In the genomic region with DNA sequence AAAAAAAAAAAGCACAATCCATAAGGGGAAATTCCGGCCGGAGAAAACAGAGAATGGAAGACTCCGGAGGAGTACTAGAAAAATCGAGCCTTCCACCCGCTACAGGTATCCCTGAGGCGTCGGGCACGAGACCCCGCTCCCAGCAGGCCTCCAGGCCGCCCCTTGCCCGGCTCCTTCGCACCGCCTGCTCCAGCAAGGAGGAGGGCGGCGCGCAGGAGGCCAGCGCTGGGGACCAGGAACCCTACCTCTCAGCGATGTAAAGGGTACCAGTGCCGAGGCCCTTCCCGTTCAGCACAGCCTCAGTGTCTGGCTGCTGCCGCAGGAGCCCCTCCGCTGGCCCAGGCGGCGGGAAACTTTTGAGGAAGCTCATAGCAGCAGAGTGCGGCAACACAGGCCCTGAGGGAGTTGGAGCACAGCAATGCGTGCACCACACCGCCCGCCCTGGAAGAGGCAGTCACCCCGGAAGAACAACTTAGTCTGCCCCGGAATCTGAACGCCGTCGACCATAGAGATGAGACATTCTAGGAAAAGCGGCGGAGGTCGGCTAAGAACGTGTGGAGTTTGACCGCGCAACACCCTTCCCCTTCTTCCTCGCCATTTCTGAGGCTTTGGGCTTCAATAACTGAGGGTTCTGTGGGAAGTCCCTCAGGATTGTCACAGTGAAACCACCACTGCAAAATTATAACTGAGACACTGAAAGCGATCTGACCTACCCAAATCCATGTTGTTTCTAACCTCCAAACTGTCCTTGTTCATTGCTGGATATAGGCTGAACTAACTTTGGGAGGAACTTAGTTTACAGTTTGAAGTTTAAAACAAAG, we compare ENCODE assay signal across 1 cellular context.
TF ChIP-seq lines count a peak whose summit lies in the region.

A gene with protein sequence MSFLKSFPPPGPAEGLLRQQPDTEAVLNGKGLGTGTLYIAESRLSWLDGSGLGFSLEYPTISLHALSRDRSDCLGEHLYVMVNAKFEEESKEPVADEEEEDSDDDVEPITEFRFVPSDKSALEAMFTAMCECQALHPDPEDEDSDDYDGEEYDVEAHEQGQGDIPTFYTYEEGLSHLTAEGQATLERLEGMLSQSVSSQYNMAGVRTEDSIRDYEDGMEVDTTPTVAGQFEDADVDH (minus strand): TSS at position 450 of the 821 bp plus-strand sequence. CDS start 80 bp downstream, at position 370.

TF ChIP-seq in GM12878, 131 proteins besides CTCF, POLR2A, EP300 and RAD21 (continued from another document and continues in another):
- TF ChIP-seq, protein P1, sequence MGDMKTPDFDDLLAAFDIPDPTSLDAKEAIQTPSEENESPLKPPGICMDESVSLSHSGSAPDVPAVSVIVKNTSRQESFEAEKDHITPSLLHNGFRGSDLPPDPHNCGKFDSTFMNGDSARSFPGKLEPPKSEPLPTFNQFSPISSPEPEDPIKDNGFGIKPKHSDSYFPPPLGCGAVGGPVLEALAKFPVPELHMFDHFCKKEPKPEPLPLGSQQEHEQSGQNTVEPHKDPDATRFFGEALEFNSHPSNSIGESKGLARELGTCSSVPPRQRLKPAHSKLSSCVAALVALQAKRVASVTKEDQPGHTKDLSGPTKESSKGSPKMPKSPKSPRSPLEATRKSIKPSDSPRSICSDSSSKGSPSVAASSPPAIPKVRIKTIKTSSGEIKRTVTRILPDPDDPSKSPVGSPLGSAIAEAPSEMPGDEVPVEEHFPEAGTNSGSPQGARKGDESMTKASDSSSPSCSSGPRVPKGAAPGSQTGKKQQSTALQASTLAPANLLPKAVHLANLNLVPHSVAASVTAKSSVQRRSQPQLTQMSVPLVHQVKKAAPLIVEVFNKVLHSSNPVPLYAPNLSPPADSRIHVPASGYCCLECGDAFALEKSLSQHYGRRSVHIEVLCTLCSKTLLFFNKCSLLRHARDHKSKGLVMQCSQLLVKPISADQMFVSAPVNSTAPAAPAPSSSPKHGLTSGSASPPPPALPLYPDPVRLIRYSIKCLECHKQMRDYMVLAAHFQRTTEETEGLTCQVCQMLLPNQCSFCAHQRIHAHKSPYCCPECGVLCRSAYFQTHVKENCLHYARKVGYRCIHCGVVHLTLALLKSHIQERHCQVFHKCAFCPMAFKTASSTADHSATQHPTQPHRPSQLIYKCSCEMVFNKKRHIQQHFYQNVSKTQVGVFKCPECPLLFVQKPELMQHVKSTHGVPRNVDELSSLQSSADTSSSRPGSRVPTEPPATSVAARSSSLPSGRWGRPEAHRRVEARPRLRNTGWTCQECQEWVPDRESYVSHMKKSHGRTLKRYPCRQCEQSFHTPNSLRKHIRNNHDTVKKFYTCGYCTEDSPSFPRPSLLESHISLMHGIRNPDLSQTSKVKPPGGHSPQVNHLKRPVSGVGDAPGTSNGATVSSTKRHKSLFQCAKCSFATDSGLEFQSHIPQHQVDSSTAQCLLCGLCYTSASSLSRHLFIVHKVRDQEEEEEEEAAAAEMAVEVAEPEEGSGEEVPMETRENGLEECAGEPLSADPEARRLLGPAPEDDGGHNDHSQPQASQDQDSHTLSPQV (IDR thresholded peaks at IDR 0.05) = no peak
- TF ChIP-seq STAT1 (conservative IDR thresholded peaks at IDR 0.05) = no peak
- peak; percentile 70 for TF ChIP-seq RELA (IDR thresholded peaks at IDR 0.05; ENCODE audit: borderline replicate concordance, partially characterized antibody)
- TF ChIP-seq, protein P2, sequence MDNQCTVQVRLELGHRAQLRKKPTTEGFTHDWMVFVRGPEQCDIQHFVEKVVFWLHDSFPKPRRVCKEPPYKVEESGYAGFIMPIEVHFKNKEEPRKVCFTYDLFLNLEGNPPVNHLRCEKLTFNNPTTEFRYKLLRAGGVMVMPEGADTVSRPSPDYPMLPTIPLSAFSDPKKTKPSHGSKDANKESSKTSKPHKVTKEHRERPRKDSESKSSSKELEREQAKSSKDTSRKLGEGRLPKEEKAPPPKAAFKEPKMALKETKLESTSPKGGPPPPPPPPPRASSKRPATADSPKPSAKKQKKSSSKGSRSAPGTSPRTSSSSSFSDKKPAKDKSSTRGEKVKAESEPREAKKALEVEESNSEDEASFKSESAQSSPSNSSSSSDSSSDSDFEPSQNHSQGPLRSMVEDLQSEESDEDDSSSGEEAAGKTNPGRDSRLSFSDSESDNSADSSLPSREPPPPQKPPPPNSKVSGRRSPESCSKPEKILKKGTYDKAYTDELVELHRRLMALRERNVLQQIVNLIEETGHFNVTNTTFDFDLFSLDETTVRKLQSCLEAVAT (IDR thresholded peaks at IDR 0.05) = peak; percentile 76
- TF ChIP-seq CREB1 (IDR thresholded peaks at IDR 0.05; ENCODE audit: low read depth) = peak; percentile 71
- TF ChIP-seq, protein P3, sequence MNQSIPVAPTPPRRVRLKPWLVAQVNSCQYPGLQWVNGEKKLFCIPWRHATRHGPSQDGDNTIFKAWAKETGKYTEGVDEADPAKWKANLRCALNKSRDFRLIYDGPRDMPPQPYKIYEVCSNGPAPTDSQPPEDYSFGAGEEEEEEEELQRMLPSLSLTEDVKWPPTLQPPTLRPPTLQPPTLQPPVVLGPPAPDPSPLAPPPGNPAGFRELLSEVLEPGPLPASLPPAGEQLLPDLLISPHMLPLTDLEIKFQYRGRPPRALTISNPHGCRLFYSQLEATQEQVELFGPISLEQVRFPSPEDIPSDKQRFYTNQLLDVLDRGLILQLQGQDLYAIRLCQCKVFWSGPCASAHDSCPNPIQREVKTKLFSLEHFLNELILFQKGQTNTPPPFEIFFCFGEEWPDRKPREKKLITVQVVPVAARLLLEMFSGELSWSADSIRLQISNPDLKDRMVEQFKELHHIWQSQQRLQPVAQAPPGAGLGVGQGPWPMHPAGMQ (IDR thresholded peaks at IDR 0.05; ENCODE audit: borderline replicate concordance) = no peak
- no peak for TF ChIP-seq KDM1A (IDR thresholded peaks at IDR 0.05; ENCODE audit: borderline replicate concordance)
- TF ChIP-seq HDGF (IDR thresholded peaks at IDR 0.05) = no peak
- TF ChIP-seq, protein P4, sequence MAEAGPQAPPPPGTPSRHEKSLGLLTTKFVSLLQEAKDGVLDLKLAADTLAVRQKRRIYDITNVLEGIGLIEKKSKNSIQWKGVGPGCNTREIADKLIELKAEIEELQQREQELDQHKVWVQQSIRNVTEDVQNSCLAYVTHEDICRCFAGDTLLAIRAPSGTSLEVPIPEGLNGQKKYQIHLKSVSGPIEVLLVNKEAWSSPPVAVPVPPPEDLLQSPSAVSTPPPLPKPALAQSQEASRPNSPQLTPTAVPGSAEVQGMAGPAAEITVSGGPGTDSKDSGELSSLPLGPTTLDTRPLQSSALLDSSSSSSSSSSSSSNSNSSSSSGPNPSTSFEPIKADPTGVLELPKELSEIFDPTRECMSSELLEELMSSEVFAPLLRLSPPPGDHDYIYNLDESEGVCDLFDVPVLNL (IDR thresholded peaks at IDR 0.05; ENCODE audit: low read depth, low read length) = peak; percentile 65
- no peak for TF ChIP-seq ASH2L (IDR thresholded peaks at IDR 0.05; ENCODE audit: borderline replicate concordance, low read depth)
- TF ChIP-seq NR2C1 (IDR thresholded peaks at IDR 0.05) = peak; percentile 100
- TF ChIP-seq YY1 (IDR thresholded peaks at IDR 0.05; ENCODE audit: low read depth, low read length) = peak; percentile 85
- TF ChIP-seq RFX5 (IDR thresholded peaks at IDR 0.05; ENCODE audit: low read depth, low read length) = 0 out of 2 replicates have a peak, but pooled peaks have one; percentile 29
- TF ChIP-seq TCF12 (IDR thresholded peaks at IDR 0.05; ENCODE audit: low read depth, low read length) = no peak
- TF ChIP-seq NR2C2 (IDR thresholded peaks at IDR 0.05; ENCODE audit: borderline replicate concordance, control insufficient read depth, insufficient read length, low read depth) = peak; percentile 92
- no peak for TF ChIP-seq ZZZ3 (IDR thresholded peaks at IDR 0.05; ENCODE audit: control insufficient read depth, insufficient read length, low read depth)
- TF ChIP-seq, protein P5, sequence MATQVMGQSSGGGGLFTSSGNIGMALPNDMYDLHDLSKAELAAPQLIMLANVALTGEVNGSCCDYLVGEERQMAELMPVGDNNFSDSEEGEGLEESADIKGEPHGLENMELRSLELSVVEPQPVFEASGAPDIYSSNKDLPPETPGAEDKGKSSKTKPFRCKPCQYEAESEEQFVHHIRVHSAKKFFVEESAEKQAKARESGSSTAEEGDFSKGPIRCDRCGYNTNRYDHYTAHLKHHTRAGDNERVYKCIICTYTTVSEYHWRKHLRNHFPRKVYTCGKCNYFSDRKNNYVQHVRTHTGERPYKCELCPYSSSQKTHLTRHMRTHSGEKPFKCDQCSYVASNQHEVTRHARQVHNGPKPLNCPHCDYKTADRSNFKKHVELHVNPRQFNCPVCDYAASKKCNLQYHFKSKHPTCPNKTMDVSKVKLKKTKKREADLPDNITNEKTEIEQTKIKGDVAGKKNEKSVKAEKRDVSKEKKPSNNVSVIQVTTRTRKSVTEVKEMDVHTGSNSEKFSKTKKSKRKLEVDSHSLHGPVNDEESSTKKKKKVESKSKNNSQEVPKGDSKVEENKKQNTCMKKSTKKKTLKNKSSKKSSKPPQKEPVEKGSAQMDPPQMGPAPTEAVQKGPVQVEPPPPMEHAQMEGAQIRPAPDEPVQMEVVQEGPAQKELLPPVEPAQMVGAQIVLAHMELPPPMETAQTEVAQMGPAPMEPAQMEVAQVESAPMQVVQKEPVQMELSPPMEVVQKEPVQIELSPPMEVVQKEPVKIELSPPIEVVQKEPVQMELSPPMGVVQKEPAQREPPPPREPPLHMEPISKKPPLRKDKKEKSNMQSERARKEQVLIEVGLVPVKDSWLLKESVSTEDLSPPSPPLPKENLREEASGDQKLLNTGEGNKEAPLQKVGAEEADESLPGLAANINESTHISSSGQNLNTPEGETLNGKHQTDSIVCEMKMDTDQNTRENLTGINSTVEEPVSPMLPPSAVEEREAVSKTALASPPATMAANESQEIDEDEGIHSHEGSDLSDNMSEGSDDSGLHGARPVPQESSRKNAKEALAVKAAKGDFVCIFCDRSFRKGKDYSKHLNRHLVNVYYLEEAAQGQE (IDR thresholded peaks at IDR 0.05; ENCODE audit: low read depth, low read length) = no peak
- peak; percentile 50 for TF ChIP-seq SP1 (IDR thresholded peaks at IDR 0.05; ENCODE audit: low read depth, low read length)
- TF ChIP-seq NRF1 (conservative IDR thresholded peaks at IDR 0.05; ENCODE audit: low read depth, low read length) = no peak; the same call in 1 of the 2 replicates
- peak; percentile 59; the same call in 1 of the 2 replicates for TF ChIP-seq FOXM1 (IDR thresholded peaks at IDR 0.05; ENCODE audit: low read depth, low read length)
- no peak for TF ChIP-seq CHD4 (IDR thresholded peaks at IDR 0.05)
- TF ChIP-seq RBBP5 (conservative IDR thresholded peaks at IDR 0.05) = no peak
- TF ChIP-seq ZNF274 (IDR thresholded peaks at IDR 0.05; ENCODE audit: insufficient read depth, insufficient read length) = no peak
- TF ChIP-seq SMAD1 (IDR thresholded peaks at IDR 0.05; ENCODE audit: low read depth, partially characterized antibody) = no peak
- TF ChIP-seq IKZF2 (IDR thresholded peaks at IDR 0.05) = peak; percentile 52 to 66; a peak in 3 of 4 replicates
- TF ChIP-seq MYB (IDR thresholded peaks at IDR 0.05; ENCODE audit: borderline replicate concordance, low read depth, low read length) = no peak
- 0 out of 2 replicates have a peak, but pooled peaks have one; percentile 33 for TF ChIP-seq MEF2A (IDR thresholded peaks at IDR 0.05; ENCODE audit: insufficient read depth, low read depth, low read length)
- peak; percentile 96 for TF ChIP-seq PML (IDR thresholded peaks at IDR 0.05; ENCODE audit: low read length)
- no peak for TF ChIP-seq KAT2A (conservative IDR thresholded peaks at IDR 0.05; ENCODE audit: control insufficient read depth, low read depth, low read length)
- TF ChIP-seq SREBF2 (IDR thresholded peaks at IDR 0.05; ENCODE audit: low read length) = peak; percentile 58; the same call in 1 of the 2 replicates
- peak; percentile 99 for TF ChIP-seq GABPA (IDR thresholded peaks at IDR 0.05; ENCODE audit: low read depth)
- TF ChIP-seq, protein P6, sequence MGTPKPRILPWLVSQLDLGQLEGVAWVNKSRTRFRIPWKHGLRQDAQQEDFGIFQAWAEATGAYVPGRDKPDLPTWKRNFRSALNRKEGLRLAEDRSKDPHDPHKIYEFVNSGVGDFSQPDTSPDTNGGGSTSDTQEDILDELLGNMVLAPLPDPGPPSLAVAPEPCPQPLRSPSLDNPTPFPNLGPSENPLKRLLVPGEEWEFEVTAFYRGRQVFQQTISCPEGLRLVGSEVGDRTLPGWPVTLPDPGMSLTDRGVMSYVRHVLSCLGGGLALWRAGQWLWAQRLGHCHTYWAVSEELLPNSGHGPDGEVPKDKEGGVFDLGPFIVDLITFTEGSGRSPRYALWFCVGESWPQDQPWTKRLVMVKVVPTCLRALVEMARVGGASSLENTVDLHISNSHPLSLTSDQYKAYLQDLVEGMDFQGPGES (IDR thresholded peaks at IDR 0.05) = no peak
- TF ChIP-seq, protein P7, sequence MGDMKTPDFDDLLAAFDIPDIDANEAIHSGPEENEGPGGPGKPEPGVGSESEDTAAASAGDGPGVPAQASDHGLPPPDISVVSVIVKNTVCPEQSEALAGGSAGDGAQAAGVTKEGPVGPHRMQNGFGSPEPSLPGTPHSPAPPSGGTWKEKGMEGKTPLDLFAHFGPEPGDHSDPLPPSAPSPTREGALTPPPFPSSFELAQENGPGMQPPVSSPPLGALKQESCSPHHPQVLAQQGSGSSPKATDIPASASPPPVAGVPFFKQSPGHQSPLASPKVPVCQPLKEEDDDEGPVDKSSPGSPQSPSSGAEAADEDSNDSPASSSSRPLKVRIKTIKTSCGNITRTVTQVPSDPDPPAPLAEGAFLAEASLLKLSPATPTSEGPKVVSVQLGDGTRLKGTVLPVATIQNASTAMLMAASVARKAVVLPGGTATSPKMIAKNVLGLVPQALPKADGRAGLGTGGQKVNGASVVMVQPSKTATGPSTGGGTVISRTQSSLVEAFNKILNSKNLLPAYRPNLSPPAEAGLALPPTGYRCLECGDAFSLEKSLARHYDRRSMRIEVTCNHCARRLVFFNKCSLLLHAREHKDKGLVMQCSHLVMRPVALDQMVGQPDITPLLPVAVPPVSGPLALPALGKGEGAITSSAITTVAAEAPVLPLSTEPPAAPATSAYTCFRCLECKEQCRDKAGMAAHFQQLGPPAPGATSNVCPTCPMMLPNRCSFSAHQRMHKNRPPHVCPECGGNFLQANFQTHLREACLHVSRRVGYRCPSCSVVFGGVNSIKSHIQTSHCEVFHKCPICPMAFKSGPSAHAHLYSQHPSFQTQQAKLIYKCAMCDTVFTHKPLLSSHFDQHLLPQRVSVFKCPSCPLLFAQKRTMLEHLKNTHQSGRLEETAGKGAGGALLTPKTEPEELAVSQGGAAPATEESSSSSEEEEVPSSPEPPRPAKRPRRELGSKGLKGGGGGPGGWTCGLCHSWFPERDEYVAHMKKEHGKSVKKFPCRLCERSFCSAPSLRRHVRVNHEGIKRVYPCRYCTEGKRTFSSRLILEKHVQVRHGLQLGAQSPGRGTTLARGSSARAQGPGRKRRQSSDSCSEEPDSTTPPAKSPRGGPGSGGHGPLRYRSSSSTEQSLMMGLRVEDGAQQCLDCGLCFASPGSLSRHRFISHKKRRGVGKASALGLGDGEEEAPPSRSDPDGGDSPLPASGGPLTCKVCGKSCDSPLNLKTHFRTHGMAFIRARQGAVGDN (IDR thresholded peaks at IDR 0.05) = peak; percentile 91
- TF ChIP-seq ZSCAN29 (IDR thresholded peaks at IDR 0.05) = no peak
- peak in 1 of 2 experiments; percentile 64; a peak in 1 of 3 replicates for TF ChIP-seq EGR1 (IDR thresholded peaks at IDR 0.05; ENCODE audit: borderline replicate concordance in 1 of 2, low read depth in 2 of 2, low read length in 2 of 2)
- TF ChIP-seq CBFB (IDR thresholded peaks at IDR 0.05; ENCODE audit: low read depth) = peak; percentile 86
- no peak for TF ChIP-seq CEBPB (IDR thresholded peaks at IDR 0.05; ENCODE audit: borderline replicate concordance in 1 of 2, low read depth in 2 of 2, low read length in 2 of 2)
